Comparison of ENCODE assay signal across 27 cellular contexts in genomic region chr10:130551676-130552075, GRCh38.
"Had no signal": no experiment of that assay in that cellular context is flagged by ENCODE, and none has a peak within 500 bp of the region (broad histone marks: within the 10 kb centered on the region; RNA-seq: fewer than 3 reads in every experiment).

No MANE protein-coding gene starts in this region.

- H3K4me3 ChIP-seq: pancreas, prostate gland, right lobe of liver, sigmoid colon, stomach, testis, tibial artery, transverse colon had no signal

- H3K4me1 ChIP-seq: pancreas, prostate gland, right lobe of liver, sigmoid colon, stomach, testis, tibial artery, transverse colon had no signal

- H3K27me3 ChIP-seq: neutrophil, right lobe of liver, testis, tibial artery, transverse colon had no signal

- H3K36me3 ChIP-seq: neutrophil, pancreas, prostate gland, right lobe of liver, sigmoid colon, stomach, tibial artery, transverse colon had no signal

- DNase-seq: naive B cell; naive thymus-derived CD8-positive, alpha-beta T cell; nephron progenitor cell; nucleus accumbens; pancreas; retina; right cardiac atrium; right lobe of liver; sigmoid colon; small intestine; stimulated activated CD4-positive, alpha-beta T cell treated with anti-CD3 and anti-CD28 coated beads, Interleukin-15, amount 100 ng/mL, for 24 hours; stimulated activated CD4-positive, alpha-beta T cell treated with anti-CD3 and anti-CD28 coated beads, Interleukin-2, amount 100 ng/mL, for 24 hours; stimulated activated CD4-positive, alpha-beta T cell treated with anti-CD3 and anti-CD28 coated beads, Interleukin-2, amount 100 ng/mL, for 48 hours; stimulated activated CD4-positive, alpha-beta T cell treated with anti-CD3 and anti-CD28 coated beads, Interleukin-4, amount 100 ng/mL, for 24 hours; stimulated activated naive B cell treated with anti-CD40 and anti-IgM and Interleukin-4, amounts not matched to agents 10 μg/mL and 1 μg/mL and 100 μg/mL, for 72 hours; stimulated activated naive CD4-positive, alpha-beta T cell treated with Interleukin-2 at 50 U/mL for 16 hours; stomach; testis; tibial artery; transverse colon had no signal

- H3K9me3 ChIP-seq: neutrophil, pancreas, prostate gland, right lobe of liver, sigmoid colon, stomach, testis, tibial artery, transverse colon had no signal

- H3K9me3 Mint-ChIP-seq: natural killer cell treated with Interleukin-12 subunit alpha and Interleukin-12 subunit beta and Interleukin-15 and Interleukin-18, amount 100 ng/mL, for 72 hours; neural crest cell; stimulated activated naive B cell treated with anti-CD40 and anti-IgM and Interleukin-4, amounts not matched to agents 10 μg/mL and 1 μg/mL and 100 μg/mL, for 72 hours; stimulated activated naive CD8-positive, alpha-beta T cell treated with anti-CD3 and anti-CD28 coated beads, Interleukin-15, Interleukin-2, amounts not matched to agents 100 ng/mL and 50 ng/mL, for 24 hours; type B pancreatic cell had no signal

- H3K4me1 Mint-ChIP-seq: naive B cell; naive thymus-derived CD8-positive, alpha-beta T cell; neural crest cell; stimulated activated effector memory CD8-positive, alpha-beta T cell treated with anti-CD3 and anti-CD28 coated beads, Interleukin-12 subunit alpha, Interleukin-12 subunit beta, amount 100 ng/mL, for 72 hours; stimulated activated naive B cell treated with anti-CD40 and anti-IgM and Interleukin-4, amounts not matched to agents 10 μg/mL and 1 μg/mL and 100 μg/mL, for 72 hours had no signal

- H3K27ac ChIP-seq: neutrophil, pancreas, prostate gland, right lobe of liver, sigmoid colon, stomach, testis, tibial artery, transverse colon had no signal

- H3K36me3 Mint-ChIP-seq: naive B cell; naive thymus-derived CD8-positive, alpha-beta T cell; natural killer cell treated with Interleukin-12 subunit alpha and Interleukin-12 subunit beta and Interleukin-15 and Interleukin-18, amount 100 ng/mL, for 72 hours; stimulated activated effector memory CD8-positive, alpha-beta T cell treated with anti-CD3 and anti-CD28 coated beads, Interleukin-12 subunit alpha, Interleukin-12 subunit beta, amount 100 ng/mL, for 72 hours; stimulated activated naive B cell treated with anti-CD40 and anti-IgM and Interleukin-4, amounts not matched to agents 10 μg/mL and 1 μg/mL and 100 μg/mL, for 72 hours; type B pancreatic cell had no signal

- H3K27ac Mint-ChIP-seq: naive B cell; naive thymus-derived CD8-positive, alpha-beta T cell; natural killer cell treated with Interleukin-12 subunit alpha and Interleukin-12 subunit beta and Interleukin-15 and Interleukin-18, amount 100 ng/mL, for 72 hours; stimulated activated effector memory CD8-positive, alpha-beta T cell treated with anti-CD3 and anti-CD28 coated beads, Interleukin-12 subunit alpha, Interleukin-12 subunit beta, amount 100 ng/mL, for 72 hours; stimulated activated naive B cell treated with anti-CD40 and anti-IgM and Interleukin-4, amounts not matched to agents 10 μg/mL and 1 μg/mL and 100 μg/mL, for 72 hours; stimulated activated naive CD8-positive, alpha-beta T cell treated with anti-CD3 and anti-CD28 coated beads, Interleukin-15, Interleukin-2, amounts not matched to agents 100 ng/mL and 50 ng/mL, for 24 hours; type B pancreatic cell had no signal

- H3K27me3 Mint-ChIP-seq: naive B cell; stimulated activated naive CD8-positive, alpha-beta T cell treated with anti-CD3 and anti-CD28 coated beads, Interleukin-15, Interleukin-2, amounts not matched to agents 100 ng/mL and 50 ng/mL, for 24 hours had no signal

- ATAC-seq: naive thymus-derived CD8-positive, alpha-beta T cell; natural killer cell treated with Interleukin-12 subunit alpha and Interleukin-12 subunit beta and Interleukin-15 and Interleukin-18, amount 100 ng/mL, for 72 hours; pancreas; right cardiac atrium; right lobe of liver; stimulated activated effector memory CD8-positive, alpha-beta T cell treated with anti-CD3 and anti-CD28 coated beads, Interleukin-12 subunit alpha, Interleukin-12 subunit beta, amount 100 ng/mL, for 72 hours; stimulated activated naive B cell treated with anti-CD40 and anti-IgM and Interleukin-4, amounts not matched to agents 10 μg/mL and 1 μg/mL and 100 μg/mL, for 72 hours had no signal

- H3K4me3 Mint-ChIP-seq: naive thymus-derived CD8-positive, alpha-beta T cell; natural killer cell treated with Interleukin-12 subunit alpha and Interleukin-12 subunit beta and Interleukin-15 and Interleukin-18, amount 100 ng/mL, for 72 hours; nephron progenitor cell; neural crest cell; stimulated activated effector memory CD8-positive, alpha-beta T cell treated with anti-CD3 and anti-CD28 coated beads, Interleukin-12 subunit alpha, Interleukin-12 subunit beta, amount 100 ng/mL, for 72 hours; stimulated activated naive B cell treated with anti-CD40 and anti-IgM and Interleukin-4, amounts not matched to agents 10 μg/mL and 1 μg/mL and 100 μg/mL, for 72 hours; stimulated activated naive CD8-positive, alpha-beta T cell treated with anti-CD3 and anti-CD28 coated beads, Interleukin-15, Interleukin-2, amounts not matched to agents 100 ng/mL and 50 ng/mL, for 24 hours; type B pancreatic cell had no signal
